ENCODE assay signal across 8 cellular contexts in genomic region chr15:56886450-56886856, GRCh38. TPM values are rescaled to one million over a fixed set of nuclear protein-coding genes. Genes with fewer than 3 reads are reported as not detected.
A peak's percentile ranks its signal among the peaks of the same experiment; 100 is the strongest.
DNase-seq lines count a peak whose midpoint lies in the region; ATAC-seq and TF ChIP-seq lines count a peak whose summit lies in the region.

No MANE protein-coding gene starts in this region.

- H3K18ac ChIP-seq in mesenchymal stem cell (ENCODE audit: low read depth in 1 of 2, low read length in 2 of 2) = peak overlapping the region in 1 of 2 experiments; percentile 58

- no peak for TF ChIP-seq POLR2A in body of pancreas (IDR thresholded peaks at IDR 0.05)

- H3K9me3 ChIP-seq in DND-41 (ENCODE audit: insufficient read depth, low read length, severe bottlenecking) (no peaks in the 10 kb centered on the region), Karpas-422 (ENCODE audit: low read length) (no peaks in the 10 kb centered on the region), body of pancreas (no peaks in the 10 kb centered on the region), mesenchymal stem cell (ENCODE audit: control insufficient read depth, low read length) (no peaks in the 10 kb centered on the region), aorta (ENCODE audit: control insufficient read depth, low read length) (no peaks in the 10 kb centered on the region)

- intact Hi-C loops in body of pancreas (cut with DNase I) = no loop called here
- intact Hi-C loops in aorta (cut with DNase I) = loop anchor here in 1 of 2 donors (5.0 to 10.0 kb wide), 2 partner anchors 62 to 154 kb away; partner anchors contain the start of gene ZNF280D

- H2BK5ac ChIP-seq in mesenchymal stem cell (ENCODE audit: low read depth, low read length, poor library complexity, severe bottlenecking) = no peak overlapping the region

- H3K27me3 ChIP-seq in DND-41 (ENCODE audit: insufficient read depth, low read length, poor library complexity) (no peaks in the 10 kb centered on the region), Karpas-422 (ENCODE audit: low read length) (no peaks in the 10 kb centered on the region), body of pancreas (no peaks in the 10 kb centered on the region), mesenchymal stem cell (ENCODE audit: control insufficient read depth in 1 of 2, insufficient read depth in 1 of 2, low read length in 2 of 2) (no peaks in the 10 kb centered on the region), aorta (ENCODE audit: control insufficient read depth in 1 of 2, insufficient read depth in 2 of 2, low read length in 1 of 2) (no peaks in the 10 kb centered on the region)

- H2AK5ac ChIP-seq in mesenchymal stem cell (ENCODE audit: low read length, severe bottlenecking) = no peak overlapping the region

- H3K79me2 ChIP-seq in DND-41 (ENCODE audit: insufficient read depth, low read length) = 0 out of 2 replicates have a peak, but pooled peaks cover 2% of the 10 kb centered on the region
- no peaks in the 10 kb centered on the region for H3K79me2 ChIP-seq in Karpas-422 (ENCODE audit: low read length)

- H2BK12ac ChIP-seq in mesenchymal stem cell (ENCODE audit: low read length in 2 of 2) = peak overlapping the region in 1 of 2 experiments; percentile 6

- H3K9ac ChIP-seq in DND-41 (ENCODE audit: low read depth, low read length) = peak overlapping the region; percentile 78
- peak overlapping the region; percentile 85 for H3K9ac ChIP-seq in Karpas-422 (ENCODE audit: low read length)
- peak overlapping the region; percentile 98 for H3K9ac ChIP-seq in mesenchymal stem cell (ENCODE audit: low read length)

- H4K91ac ChIP-seq in mesenchymal stem cell (ENCODE audit: low read length) = no peak overlapping the region

- peaks cover 27% of the 10 kb centered on the region for H3K4me1 ChIP-seq in DND-41 (ENCODE audit: insufficient read depth, low read length)
- peaks cover 49% of the 10 kb centered on the region for H3K4me1 ChIP-seq in Karpas-422 (ENCODE audit: low read length)
- H3K4me1 ChIP-seq in body of pancreas = peaks cover 17% of the 10 kb centered on the region
- no peaks in the 10 kb centered on the region for H3K4me1 ChIP-seq in mesenchymal stem cell (ENCODE audit: control insufficient read depth, insufficient read depth, low read depth, low read length)
- no peaks in the 10 kb centered on the region for H3K4me1 ChIP-seq in aorta (ENCODE audit: control insufficient read depth in 1 of 2, insufficient read depth in 2 of 2, low read length in 2 of 2)

- H4K20me1 ChIP-seq in DND-41 (ENCODE audit: insufficient read depth, low read length) (no peaks in the 10 kb centered on the region), Karpas-422 (ENCODE audit: insufficient read depth, low read depth, low read length) (no peaks in the 10 kb centered on the region)

- TF ChIP-seq CTCF in DND-41 (IDR thresholded peaks at IDR 0.05; ENCODE audit: borderline replicate concordance, extremely low read depth, low read length, poor library complexity, severe bottlenecking) = no peak
- TF ChIP-seq CTCF in body of pancreas (IDR thresholded peaks at IDR 0.05) = no peak

- ATAC-seq in DND-41 (ENCODE audit: insufficient read depth, low read depth) (no peak; the same call in 2 of the 3 replicates), body of pancreas (no peak), aorta (ENCODE audit: low FRiP score) (no peak), GM19324 (IDR thresholded peaks at IDR 0.05; ENCODE audit: low FRiP score, unreplicated experiment) (no peak), HG03159 (IDR thresholded peaks at IDR 0.05; ENCODE audit: unreplicated experiment) (no peak), HG03342 (IDR thresholded peaks at IDR 0.05; ENCODE audit: unreplicated experiment) (no peak)

- peak; percentile 9 for DNase-seq in DND-41
- DNase-seq in Karpas-422 = no peak
- DNase-seq in body of pancreas = peak in 2 of 4 donors; percentile 7 to 20
- no peak for DNase-seq in mesenchymal stem cell
- DNase-seq in aorta = no peak

- H3K4ac ChIP-seq in mesenchymal stem cell (ENCODE audit: low read depth in 1 of 2, low read length in 2 of 2) = peak overlapping the region in 1 of 2 experiments; percentile 13

- H3K36me3 ChIP-seq in DND-41 (ENCODE audit: insufficient read depth, low read length) = no peaks in the 10 kb centered on the region
- H3K36me3 ChIP-seq in Karpas-422 (ENCODE audit: insufficient read depth, low read length) = no peaks in the 10 kb centered on the region
- H3K36me3 ChIP-seq in body of pancreas (replicated peaks in 1 of 2; ENCODE audit: insufficient read depth in 1 of 2, low read depth in 2 of 2) = no peaks in the 10 kb centered on the region
- H3K36me3 ChIP-seq in mesenchymal stem cell (ENCODE audit: control insufficient read depth in 1 of 2, insufficient read depth in 2 of 2, low read depth in 1 of 2, low read length in 2 of 2) = peaks cover 0 to 5% of the 10 kb centered on the region in 2 experiments
- no peaks in the 10 kb centered on the region for H3K36me3 ChIP-seq in aorta (ENCODE audit: control insufficient read depth in 1 of 2, insufficient read depth in 2 of 2, low read length in 1 of 2)

- H3K4me3 ChIP-seq in DND-41 (ENCODE audit: low read depth in 1 of 2, low read length in 2 of 2) (peak overlapping the region; percentile 40 to 65; a peak in 3 of 4 replicates), Karpas-422 (ENCODE audit: low read length) (peak overlapping the region; percentile 80), body of pancreas (no peak overlapping the region), mesenchymal stem cell (ENCODE audit: insufficient read depth in 1 of 2, low read depth in 1 of 2, low read length in 2 of 2) (peak overlapping the region in 1 of 2 experiments; percentile 85), aorta (ENCODE audit: low read length in 2 of 2) (peak overlapping the region in 1 of 2 donors; percentile 4)

- H2BK15ac ChIP-seq in mesenchymal stem cell (ENCODE audit: low read depth, poor library complexity, severe bottlenecking) = no peak overlapping the region

- no peaks in the 10 kb centered on the region for H3K9me2 ChIP-seq in Karpas-422 (replicated peaks; ENCODE audit: insufficient read depth, low read length)

- no peak overlapping the region for H3K23ac ChIP-seq in mesenchymal stem cell (ENCODE audit: low read length in 2 of 2)

- H3K27ac ChIP-seq in DND-41 (ENCODE audit: low read length) (peak overlapping the region; percentile 82), Karpas-422 (ENCODE audit: low read length) (no peak overlapping the region), body of pancreas (peak overlapping the region; percentile 97 to 99 (median 98)), mesenchymal stem cell (ENCODE audit: low read length, poor library complexity, severe bottlenecking) (peak overlapping the region; percentile 86), aorta (ENCODE audit: low read depth in 1 of 2, low read length in 2 of 2) (peak overlapping the region; percentile 88 to 98)

- H3K79me1 ChIP-seq in mesenchymal stem cell (replicated peaks; ENCODE audit: low read length, poor library complexity, severe bottlenecking) = peaks cover 2% of the 10 kb centered on the region

- 23 to 26% methylated on average over 5 of the region's 5 CpGs for WGBS in body of pancreas, 2 donors
- WGBS in mesenchymal stem cell = 80% methylated on average over 5 of the region's 5 CpGs
- 20 to 21% methylated on average over 5 of the region's 5 CpGs for WGBS in aorta, 2 donors

- no peak overlapping the region for H3K14ac ChIP-seq in mesenchymal stem cell (ENCODE audit: low read length in 2 of 2)

- H2AFZ ChIP-seq in DND-41 (ENCODE audit: low read depth, low read length) = peak overlapping the region; percentile 98
- peak overlapping the region; percentile 91 for H2AFZ ChIP-seq in Karpas-422 (ENCODE audit: low read length)
- no peak overlapping the region for H2AFZ ChIP-seq in mesenchymal stem cell (ENCODE audit: low read depth, low read length)

- H4K8ac ChIP-seq in mesenchymal stem cell (ENCODE audit: low read length) = peak overlapping the region; percentile 90

- H3K4me2 ChIP-seq in DND-41 (ENCODE audit: insufficient read depth, low read length) (peak overlapping the region; percentile 69), Karpas-422 (ENCODE audit: low read depth, low read length, poor library complexity, severe bottlenecking) (peak overlapping the region; percentile 99), mesenchymal stem cell (ENCODE audit: low read length, poor library complexity, severe bottlenecking) (peak overlapping the region; percentile 67)

- H2BK120ac ChIP-seq in mesenchymal stem cell (ENCODE audit: low read depth, low read length) = no peak overlapping the region

RNA-seq across cellular contexts. Expression of gene TCF12, which starts 32.0 kb away (rescaled TPM):
- 189 and 287 TPM in 2 replicates for total RNA-seq in Karpas-422 (2014; rRNA removed; shearing (Covaris generic); ENCODE audit: low replicate concordance)
- total RNA-seq in body of pancreas = 10 to 100 TPM; 27.2 to 49.4 TPM
- 43.3 TPM for polyA plus RNA-seq in mesenchymal stem cell (2013, experiment 1 of 2)
- polyA plus RNA-seq in mesenchymal stem cell (2013, experiment 2 of 2) = 41.8 TPM
- 100 to 1,000 TPM; 102 to 158 TPM for total RNA-seq in aorta
- polyA plus RNA-seq in aorta = 10 to 100 TPM; 17.8 to 26.7 TPM

Comparison
In these comparisons a context has a peak if more than half of its experiments do, and no peak if none do; other contexts are left out.
1. H3K4me3 ChIP-seq: peak in DND-41 (2 of 2) and Karpas-422 (single experiment); none in body of pancreas (0 of 2).
2. Peak in every context shown above with its lines, with median percentiles within 50 percentile points of each other: H3K4me2 ChIP-seq and H3K9ac ChIP-seq.